In the genomic region with DNA sequence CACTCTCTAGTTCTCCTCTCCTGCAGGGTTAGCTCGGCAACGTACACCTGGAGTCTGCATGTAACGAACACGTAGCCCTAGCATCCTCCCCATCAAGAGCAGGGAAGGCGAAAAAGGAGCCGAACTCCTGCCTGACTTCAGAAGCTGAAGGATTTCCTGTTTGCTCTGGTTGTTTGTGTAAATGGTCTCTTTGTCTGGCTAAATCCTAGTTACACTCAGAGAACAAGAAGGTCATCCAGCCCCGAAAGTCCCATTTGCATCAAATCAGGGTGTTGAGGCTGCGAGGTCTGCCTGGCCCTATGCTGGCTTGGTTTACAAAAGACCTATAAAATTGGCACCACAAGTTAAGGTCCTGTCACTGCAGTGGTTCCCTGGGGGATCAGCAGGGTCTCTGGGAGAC, we compare ENCODE assay signal across 1 cellular context.
TF ChIP-seq lines count a peak whose summit lies in the region.

No MANE protein-coding gene starts in this region.

TF ChIP-seq in GM23338, 12 proteins besides CTCF, POLR2A, EP300 and RAD21 (continued from another document):
- TF ChIP-seq, protein P1, sequence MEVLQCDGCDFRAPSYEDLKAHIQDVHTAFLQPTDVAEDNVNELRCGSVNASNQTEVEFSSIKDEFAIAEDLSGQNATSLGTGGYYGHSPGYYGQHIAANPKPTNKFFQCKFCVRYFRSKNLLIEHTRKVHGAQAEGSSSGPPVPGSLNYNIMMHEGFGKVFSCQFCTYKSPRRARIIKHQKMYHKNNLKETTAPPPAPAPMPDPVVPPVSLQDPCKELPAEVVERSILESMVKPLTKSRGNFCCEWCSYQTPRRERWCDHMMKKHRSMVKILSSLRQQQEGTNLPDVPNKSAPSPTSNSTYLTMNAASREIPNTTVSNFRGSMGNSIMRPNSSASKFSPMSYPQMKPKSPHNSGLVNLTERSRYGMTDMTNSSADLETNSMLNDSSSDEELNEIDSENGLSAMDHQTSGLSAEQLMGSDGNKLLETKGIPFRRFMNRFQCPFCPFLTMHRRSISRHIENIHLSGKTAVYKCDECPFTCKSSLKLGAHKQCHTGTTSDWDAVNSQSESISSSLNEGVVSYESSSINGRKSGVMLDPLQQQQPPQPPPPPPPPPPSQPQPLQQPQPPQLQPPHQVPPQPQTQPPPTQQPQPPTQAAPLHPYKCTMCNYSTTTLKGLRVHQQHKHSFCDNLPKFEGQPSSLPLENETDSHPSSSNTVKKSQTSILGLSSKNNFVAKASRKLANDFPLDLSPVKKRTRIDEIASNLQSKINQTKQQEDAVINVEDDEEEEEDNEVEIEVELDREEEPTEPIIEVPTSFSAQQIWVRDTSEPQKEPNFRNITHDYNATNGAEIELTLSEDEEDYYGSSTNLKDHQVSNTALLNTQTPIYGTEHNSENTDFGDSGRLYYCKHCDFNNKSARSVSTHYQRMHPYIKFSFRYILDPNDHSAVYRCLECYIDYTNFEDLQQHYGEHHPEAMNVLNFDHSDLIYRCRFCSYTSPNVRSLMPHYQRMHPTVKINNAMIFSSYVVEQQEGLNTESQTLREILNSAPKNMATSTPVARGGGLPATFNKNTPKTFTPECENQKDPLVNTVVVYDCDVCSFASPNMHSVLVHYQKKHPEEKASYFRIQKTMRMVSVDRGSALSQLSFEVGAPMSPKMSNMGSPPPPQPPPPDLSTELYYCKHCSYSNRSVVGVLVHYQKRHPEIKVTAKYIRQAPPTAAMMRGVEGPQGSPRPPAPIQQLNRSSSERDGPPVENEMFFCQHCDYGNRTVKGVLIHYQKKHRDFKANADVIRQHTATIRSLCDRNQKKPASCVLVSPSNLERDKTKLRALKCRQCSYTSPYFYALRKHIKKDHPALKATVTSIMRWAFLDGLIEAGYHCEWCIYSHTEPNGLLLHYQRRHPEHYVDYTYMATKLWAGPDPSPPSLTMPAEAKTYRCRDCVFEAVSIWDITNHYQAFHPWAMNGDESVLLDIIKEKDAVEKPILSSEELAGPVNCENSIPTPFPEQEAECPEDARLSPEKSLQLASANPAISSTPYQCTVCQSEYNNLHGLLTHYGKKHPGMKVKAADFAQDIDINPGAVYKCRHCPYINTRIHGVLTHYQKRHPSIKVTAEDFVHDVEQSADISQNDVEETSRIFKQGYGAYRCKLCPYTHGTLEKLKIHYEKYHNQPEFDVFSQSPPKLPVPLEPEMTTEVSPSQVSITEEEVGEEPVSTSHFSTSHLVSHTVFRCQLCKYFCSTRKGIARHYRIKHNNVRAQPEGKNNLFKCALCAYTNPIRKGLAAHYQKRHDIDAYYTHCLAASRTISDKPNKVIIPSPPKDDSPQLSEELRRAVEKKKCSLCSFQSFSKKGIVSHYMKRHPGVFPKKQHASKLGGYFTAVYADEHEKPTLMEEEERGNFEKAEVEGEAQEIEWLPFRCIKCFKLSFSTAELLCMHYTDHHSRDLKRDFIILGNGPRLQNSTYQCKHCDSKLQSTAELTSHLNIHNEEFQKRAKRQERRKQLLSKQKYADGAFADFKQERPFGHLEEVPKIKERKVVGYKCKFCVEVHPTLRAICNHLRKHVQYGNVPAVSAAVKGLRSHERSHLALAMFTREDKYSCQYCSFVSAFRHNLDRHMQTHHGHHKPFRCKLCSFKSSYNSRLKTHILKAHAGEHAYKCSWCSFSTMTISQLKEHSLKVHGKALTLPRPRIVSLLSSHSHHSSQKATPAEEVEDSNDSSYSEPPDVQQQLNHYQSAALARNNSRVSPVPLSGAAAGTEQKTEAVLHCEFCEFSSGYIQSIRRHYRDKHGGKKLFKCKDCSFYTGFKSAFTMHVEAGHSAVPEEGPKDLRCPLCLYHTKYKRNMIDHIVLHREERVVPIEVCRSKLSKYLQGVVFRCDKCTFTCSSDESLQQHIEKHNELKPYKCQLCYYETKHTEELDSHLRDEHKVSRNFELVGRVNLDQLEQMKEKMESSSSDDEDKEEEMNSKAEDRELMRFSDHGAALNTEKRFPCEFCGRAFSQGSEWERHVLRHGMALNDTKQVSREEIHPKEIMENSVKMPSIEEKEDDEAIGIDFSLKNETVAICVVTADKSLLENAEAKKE (CRISPR knock-in tag; IDR thresholded peaks at IDR 0.05) = no peak
- TF ChIP-seq CREB1 (CRISPR knock-in tag; IDR thresholded peaks at IDR 0.05; ENCODE audit: low read depth) = no peak
- TF ChIP-seq JUNB (IDR thresholded peaks at IDR 0.05; ENCODE audit: unreplicated experiment) = no peak
- TF ChIP-seq POLR2AphosphoS5 (IDR thresholded peaks at IDR 0.05; ENCODE audit: low read depth) = no peak
- TF ChIP-seq EZH2 (IDR thresholded peaks at IDR 0.05; ENCODE audit: low read depth, unreplicated experiment) = no peak
- TF ChIP-seq STAT1 (IDR thresholded peaks at IDR 0.05; ENCODE audit: unreplicated experiment) = no peak
